ENCODE assay signal across 9 cellular contexts in genomic region chr2:159091381-159091780, GRCh38.
DNase-seq lines count a peak whose midpoint lies in the region; ATAC-seq, FAIRE-seq and TF ChIP-seq lines count a peak whose summit lies in the region.
"Had no signal": no experiment of that assay in that cellular context is flagged by ENCODE, and none has a peak within 500 bp of the region (broad histone marks: within the 10 kb centered on the region; RNA-seq: fewer than 3 reads in every experiment).

No MANE protein-coding gene starts in this region.

- WGBS in heart left ventricle, 4 donors, result 12 to 34% (median 15%) methylated on average over 2 of the region's 2 CpGs
- 15% methylated on average over 2 of the region's 2 CpGs for WGBS in GM12878 (ENCODE audit: insufficient coverage, insufficient replicate concordance, low lambda C conversion rate, missing lambda C conversion rate)
- WGBS in upper lobe of left lung, 2 donors, result 12 to 14% methylated on average over 2 of the region's 2 CpGs

- no peaks in the 10 kb centered on the region for H3K36me3 ChIP-seq in heart left ventricle
- no peaks in the 10 kb centered on the region for H3K36me3 ChIP-seq in GM12878 (ENCODE audit: control insufficient read depth in 2 of 2, insufficient read depth in 2 of 2, low read length in 1 of 2)
- no peaks in the 10 kb centered on the region for H3K36me3 ChIP-seq in left lung
- no peaks in the 10 kb centered on the region for H3K36me3 ChIP-seq in upper lobe of left lung
- no peaks in the 10 kb centered on the region for H3K36me3 ChIP-seq in Karpas-422 (ENCODE audit: insufficient read depth, low read length)

- H3K9me3 ChIP-seq in heart left ventricle (peaks cover 0 to 7% (median 2%) of the 10 kb centered on the region in 12 donors), GM12878 (replicated peaks; ENCODE audit: control insufficient read depth, insufficient read depth, low read length) (peaks cover 4% of the 10 kb centered on the region; the same call in 1 of the 3 replicates), left lung (peaks cover 0 to 7% of the 10 kb centered on the region in 2 donors), upper lobe of left lung (peaks cover 0 to 5% (median under 1%) of the 10 kb centered on the region in 4 donors), Karpas-422 (ENCODE audit: low read length) (no peaks in the 10 kb centered on the region)

- no peak for TF ChIP-seq CTCF in heart left ventricle (IDR thresholded peaks at IDR 0.05)
- TF ChIP-seq CTCF in GM12878 (IDR thresholded peaks at IDR 0.05 in 2 of 3, conservative IDR thresholded peaks at IDR 0.05 in 1 of 3; ENCODE audit: control insufficient read depth in 2 of 3, extremely low read depth in 1 of 3, insufficient read depth in 1 of 3, low read depth in 3 of 3, low read length in 3 of 3), result no peak
- no peak for TF ChIP-seq CTCF in left lung (IDR thresholded peaks at IDR 0.05)
- no peak for TF ChIP-seq CTCF in upper lobe of left lung (IDR thresholded peaks at IDR 0.05)

- peak overlapping the region; percentile 52; the same call in 1 of the 2 replicates for H3K4me2 ChIP-seq in GM12878 (ENCODE audit: control insufficient read depth, insufficient read depth)
- no peak overlapping the region for H3K4me2 ChIP-seq in Karpas-422 (ENCODE audit: low read depth, low read length, poor library complexity, severe bottlenecking)

- H2AFZ ChIP-seq in GM12878 (ENCODE audit: control insufficient read depth, low read depth, low read length) (no peak overlapping the region), Karpas-422 (ENCODE audit: low read length) (no peak overlapping the region)

- TF ChIP-seq EP300 in GM12878 (IDR thresholded peaks at IDR 0.05; ENCODE audit: borderline replicate concordance in 1 of 2, control insufficient read depth in 1 of 2, low read depth in 2 of 2, low read length in 2 of 2), result no peak
- TF ChIP-seq EP300 in upper lobe of left lung (IDR thresholded peaks at IDR 0.05), result peak in 2 of 4 donors; percentile 34 to 46

- H3K27ac ChIP-seq in heart left ventricle (peak overlapping the region; percentile 58 to 82 (median 73)), GM12878 (ENCODE audit: control insufficient read depth, insufficient read depth) (no peak overlapping the region), left lung (peak overlapping the region; percentile 59 to 77), upper lobe of left lung (peak overlapping the region; percentile 57 to 78 (median 66)), Karpas-422 (ENCODE audit: low read length) (no peak overlapping the region)

- SMC1A ChIA-PET in GM12878 (lab: Charles Lee; ENCODE audit: uncharacterized antibody, unreplicated experiment), result no interaction called here

- H4K20me1 ChIP-seq in GM12878 (ENCODE audit: control insufficient read depth, insufficient read depth) (no peaks in the 10 kb centered on the region), Karpas-422 (ENCODE audit: insufficient read depth, low read depth, low read length) (no peaks in the 10 kb centered on the region)

- intact Hi-C loops in heart left ventricle (cut with DNase I) (loop anchor here in 1 of 10 donors (10.0 kb wide), 1 partner anchor 57 kb away; no protein-coding TSS in a partner anchor), Right ventricle myocardium superior (cut with DNase I) (loop anchor here (10.0 kb wide), 1 partner anchor 47 kb away; no protein-coding TSS in a partner anchor), GM12878 (cut with micrococcal nuclease; ENCODE audit: unreplicated experiment) (no loop called here), left lung (cut with DNase I) (no loop called here)

- H3K4me3 ChIP-seq in heart left ventricle, result peak overlapping the region in 1 of 12 donors; percentile 0
- no peak overlapping the region for H3K4me3 ChIP-seq in GM12878
- H3K4me3 ChIP-seq in left lung, result no peak overlapping the region
- no peak overlapping the region for H3K4me3 ChIP-seq in upper lobe of left lung
- H3K4me3 ChIP-seq in Karpas-422 (ENCODE audit: low read length), result no peak overlapping the region
- H3K4me3 ChIP-seq: lung had no signal

- TF ChIP-seq RAD21 in GM12878 (IDR thresholded peaks at IDR 0.05; ENCODE audit: insufficient read depth, low read depth, low read length), result no peak

- CTCF ChIA-PET in GM12878 (lab: Yijun Ruan, JAX), result no interaction called here

- DNase-seq in heart left ventricle (no peak), Right ventricle myocardium superior (no peak), GM12878 (ENCODE audit: low read depth, low spot score) (no peak), left lung (no peak), upper lobe of left lung (no peak), OCI-M2 (lab: John Stamatoyannopoulos, UW; ENCODE audit: unreplicated experiment) (no peak), Karpas-422 (no peak)

- H3K9me2 ChIP-seq in Karpas-422 (replicated peaks; ENCODE audit: insufficient read depth, low read length), result no peaks in the 10 kb centered on the region

- BruUV-seq in GM12878 (replicated peaks; lab: Mats Ljungman, UMichigan), result no TSS peak

- H3K79me2 ChIP-seq in GM12878 (ENCODE audit: control insufficient read depth, insufficient read depth, low read length) (no peaks in the 10 kb centered on the region), Karpas-422 (ENCODE audit: low read length) (no peaks in the 10 kb centered on the region)

- POLR2A ChIA-PET in GM12878 (lab: Charles Lee), result no interaction called here

- RAD21 ChIA-PET in GM12878 (lab: Charles Lee; ENCODE audit: unreplicated experiment), result no interaction called here

- in situ Hi-C loops in GM12878 (cut with MboI), result no loop called here

- FAIRE-seq in GM12878 (lab: Jason Lieb, UNC), result no peak

- peak in 2 of 4 donors; percentile 1 to 39 for ATAC-seq in heart left ventricle
- no peak for ATAC-seq in Right ventricle myocardium superior (ENCODE audit: poor library complexity)
- no peak for ATAC-seq in GM12878
- ATAC-seq in left lung, result peak; percentile 12
- peak in 1 of 2 donors; percentile 43 for ATAC-seq in upper lobe of left lung (ENCODE audit: low FRiP score in 2 of 2)
- no peak for ATAC-seq in GM21367 (IDR thresholded peaks at IDR 0.05; ENCODE audit: unreplicated experiment)

- H3K4me1 ChIP-seq in heart left ventricle (peaks cover 30 to 99% (median 88%) of the 10 kb centered on the region in 12 donors), GM12878 (ENCODE audit: control insufficient read depth, insufficient read depth, low read length) (peaks cover 16% of the 10 kb centered on the region), left lung (peaks cover 33 to 81% of the 10 kb centered on the region in 2 donors), upper lobe of left lung (peaks cover 57 to 69% (median 65%) of the 10 kb centered on the region in 4 donors), Karpas-422 (ENCODE audit: low read length) (no peaks in the 10 kb centered on the region)

- TF ChIP-seq POLR2A in heart left ventricle (IDR thresholded peaks at IDR 0.05) (no peak), GM12878 (IDR thresholded peaks at IDR 0.05; ENCODE audit: low read depth, low read length) (no peak), upper lobe of left lung (IDR thresholded peaks at IDR 0.05) (no peak)

- H3K27me3 ChIP-seq in heart left ventricle (no peaks in the 10 kb centered on the region), GM12878 (replicated peaks in 1 of 2; ENCODE audit: control insufficient read depth in 2 of 2, insufficient read depth in 2 of 2, low read length in 1 of 2) (no peaks in the 10 kb centered on the region), left lung (no peaks in the 10 kb centered on the region), upper lobe of left lung (no peaks in the 10 kb centered on the region), Karpas-422 (ENCODE audit: low read length) (no peaks in the 10 kb centered on the region)

- H3K9ac ChIP-seq in GM12878 (ENCODE audit: control insufficient read depth, insufficient read depth, low read length), result no peak overlapping the region
- no peak overlapping the region for H3K9ac ChIP-seq in Karpas-422 (ENCODE audit: low read length)

TF ChIP-seq in GM12878, 131 proteins besides CTCF, POLR2A, EP300 and RAD21 (continues in another document):
- TF ChIP-seq IKZF1 (conservative IDR thresholded peaks at IDR 0.05) (no peak), HSF1 (IDR thresholded peaks at IDR 0.05; ENCODE audit: low read depth, low read length) (no peak), IRF4 (IDR thresholded peaks at IDR 0.05; ENCODE audit: low read depth, low read length) (no peak), NR2C1 (IDR thresholded peaks at IDR 0.05) (no peak), HCFC1 (IDR thresholded peaks at IDR 0.05; ENCODE audit: low read length) (no peak), SMAD5 (IDR thresholded peaks at IDR 0.05; ENCODE audit: low read depth) (no peak), ZSCAN29 (IDR thresholded peaks at IDR 0.05) (no peak), SMAD1 (IDR thresholded peaks at IDR 0.05; ENCODE audit: low read depth, partially characterized antibody) (no peak), SMC3 (IDR thresholded peaks at IDR 0.05; ENCODE audit: borderline replicate concordance, low read length) (no peak), CHD4 (IDR thresholded peaks at IDR 0.05) (no peak), PAX8 (IDR thresholded peaks at IDR 0.05) (no peak), SUZ12 (IDR thresholded peaks at IDR 0.05; ENCODE audit: unreplicated experiment) (no peak), CREB1 (IDR thresholded peaks at IDR 0.05; ENCODE audit: low read depth) (no peak), TCF7 (IDR thresholded peaks at IDR 0.05; ENCODE audit: borderline replicate concordance) (no peak)

Comparison
In these comparisons a context has a peak if more than half of its experiments do, and no peak if none do; other contexts are left out.
1. H3K27ac ChIP-seq: peak in heart left ventricle (12 of 12), left lung (2 of 2) and upper lobe of left lung (4 of 4); none in GM12878 (single experiment) and Karpas-422 (single experiment).